Comparison of ENCODE assay signal across 35 cellular contexts in the genomic region with DNA sequence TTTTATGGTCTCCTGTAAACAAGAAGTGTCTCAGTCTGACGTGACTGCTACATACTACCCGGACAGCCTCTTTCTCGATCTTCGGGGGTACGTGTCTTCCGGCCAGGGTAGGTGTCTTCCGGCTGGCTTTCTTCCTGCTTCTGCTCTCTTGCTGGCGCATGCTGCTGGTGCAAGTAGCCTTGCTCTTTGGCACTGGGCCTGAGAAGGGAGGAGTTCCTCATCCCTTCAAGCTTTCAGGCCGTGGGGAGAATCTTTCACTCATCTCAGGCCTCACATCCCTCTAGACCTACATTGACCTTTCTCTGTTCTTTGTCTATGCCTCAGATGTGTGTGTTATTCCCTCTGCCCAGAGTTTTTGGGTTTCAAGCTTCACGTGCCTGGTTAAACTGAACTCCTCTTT.
"Had no signal": no experiment of that assay in that cellular context is flagged by ENCODE, and none has a peak within 500 bp of the region (broad histone marks: within the 10 kb centered on the region; RNA-seq: fewer than 3 reads in every experiment).

No MANE protein-coding gene starts in this region.

- H3K9me3 ChIP-seq: adrenal gland, body of pancreas, breast epithelium had no signal

- H3K4me3 ChIP-seq: adrenal gland, body of pancreas, breast epithelium had no signal

- H3K27ac ChIP-seq: adrenal gland, body of pancreas, brain microvascular endothelial cell, breast epithelium, VCaP had no signal

- H3K27me3 ChIP-seq: adrenal gland, body of pancreas, brain microvascular endothelial cell, breast epithelium had no signal

- H3K27ac Mint-ChIP-seq: activated B cell treated with CpG ODN at 0.5 μM for 24 hours; activated CD4-positive, alpha-beta memory T cell treated with anti-CD3 and anti-CD28 coated beads for 36 hours; activated CD4-positive, alpha-beta T cell treated with anti-CD3 and anti-CD28 coated beads, Interleukin-2, amount 10 ng/mL, durations not matched to agents 24 days and 14 days; activated CD8-positive, alpha-beta T cell treated with anti-CD3 and anti-CD28 coated beads for 36 hours; activated naive CD4-positive, alpha-beta T cell treated with anti-CD3 and anti-CD28 coated beads for 36 hours; activated naive CD4-positive, alpha-beta T cell treated with anti-CD3 and anti-CD28 coated beads, Interleukin-2, amount 50 U/mL, for 72 hours; activated naive CD8-positive, alpha-beta T cell treated with anti-CD3 and anti-CD28 coated beads for 36 hours; activated T-cell treated with anti-CD3 and anti-CD28 coated beads, Interleukin-2, amount 50 U/mL, for 72 hours; activated T-helper 1 cell treated with anti-CD3 and anti-CD28 coated beads, Interleukin-12 subunit alpha, Interleukin-12 subunit beta, Interleukin-2, Interleukin-4 antibody, amounts not matched to agents 30 ng/mL and 10 ng/mL and 1 ng/mL, durations not matched to agents 14 hours and 24 hours and 36 hours; activated T-helper 17 cell treated with anti-CD3 and anti-CD28 coated beads, Interleukin-2, amount 50 U/mL, for 72 hours; T-helper 1 cell treated with Interleukin-12 subunit alpha and Interleukin-12 subunit beta and Interleukin-4 antibody, amounts not matched to agents 30 μg/mL and 1 μg/mL, for 36 hours; T-helper 2 cell treated with Interferon-gamma antibody and Interleukin-4, amounts not matched to agents 5 μg/mL and 100 μg/mL, for 36 hours had no signal

- H3K4me1 ChIP-seq: adrenal gland, body of pancreas, breast epithelium had no signal

- H3K4me3 Mint-ChIP-seq: activated B cell treated with CpG ODN at 0.5 μM for 24 hours; activated CD4-positive, alpha-beta memory T cell treated with anti-CD3 and anti-CD28 coated beads for 36 hours; activated CD4-positive, alpha-beta T cell treated with anti-CD3 and anti-CD28 coated beads, Interleukin-2, amount 10 ng/mL, durations not matched to agents 24 days and 14 days; activated CD8-positive, alpha-beta T cell treated with anti-CD3 and anti-CD28 coated beads for 36 hours; activated naive CD4-positive, alpha-beta T cell treated with anti-CD3 and anti-CD28 coated beads for 36 hours; activated naive CD8-positive, alpha-beta T cell treated with anti-CD3 and anti-CD28 coated beads for 36 hours; activated T-cell treated with anti-CD3 and anti-CD28 coated beads, Interleukin-2, amount 50 U/mL, for 4 hours; activated T-cell treated with anti-CD3 and anti-CD28 coated beads, Interleukin-2, amount 50 U/mL, for 72 hours; activated T-helper 1 cell treated with anti-CD3 and anti-CD28 coated beads, Interleukin-12 subunit alpha, Interleukin-12 subunit beta, Interleukin-2, Interleukin-4 antibody, amounts not matched to agents 30 ng/mL and 10 ng/mL and 1 ng/mL, durations not matched to agents 14 hours and 24 hours and 36 hours; activated T-helper 17 cell treated with anti-CD3 and anti-CD28 coated beads, Interleukin-2, amount 50 U/mL, for 72 hours; T-helper 1 cell treated with Interleukin-12 subunit alpha and Interleukin-12 subunit beta and Interleukin-4 antibody, amounts not matched to agents 30 μg/mL and 1 μg/mL, for 36 hours; T-helper 2 cell treated with Interferon-gamma antibody and Interleukin-4, amounts not matched to agents 5 μg/mL and 100 μg/mL, for 36 hours had no signal

- H3K4me1 Mint-ChIP-seq: activated B cell treated with CpG ODN at 0.5 μM for 24 hours; activated naive CD8-positive, alpha-beta T cell treated with anti-CD3 and anti-CD28 coated beads for 36 hours; activated T-helper 17 cell treated with anti-CD3 and anti-CD28 coated beads, Interleukin-2, amount 50 U/mL, for 72 hours had no signal

- H3K36me3 Mint-ChIP-seq: activated CD4-positive, alpha-beta memory T cell treated with anti-CD3 and anti-CD28 coated beads for 36 hours had no signal

- DNase-seq: activated B cell treated with CpG ODN at 0.5 μM for 24 hours; activated CD4-positive, alpha-beta memory T cell treated with anti-CD3 and anti-CD28 coated beads for 36 hours; activated CD4-positive, alpha-beta T cell treated with anti-CD3 and anti-CD28 coated beads for 4 hours; activated CD4-positive, alpha-beta T cell treated with anti-CD3 and anti-CD28 coated beads, Interleukin-2, amount 10 ng/mL, durations not matched to agents 24 days and 14 days; activated CD4-positive, alpha-beta T cell treated with anti-CD3 and anti-CD28 coated beads, Interleukin-2, amount 50 U/mL, for 1 hour; activated CD4-positive, alpha-beta T cell treated with anti-CD3 and anti-CD28 coated beads, Interleukin-2, amount 50 U/mL, for 4 hours; activated CD4-positive, CD25-positive, alpha-beta regulatory T cell treated with anti-CD3 and anti-CD28 coated beads, Interleukin-2, amount 50 U/mL, for 72 hours; activated CD8-positive, alpha-beta memory T cell treated with anti-CD3 and anti-CD28 coated beads, Interleukin-2, amount 50 U/mL, for 4 hours; activated CD8-positive, alpha-beta T cell treated with anti-CD3 and anti-CD28 coated beads for 36 hours; activated effector memory CD4-positive, alpha-beta T cell treated with anti-CD3 and anti-CD28 coated beads, Interleukin-2, amount 50 U/mL, for 16 hours; activated gamma-delta T cell treated with Interleukin-2 at 50 U/mL for 16 hours; activated naive CD4-positive, alpha-beta T cell; activated naive CD4-positive, alpha-beta T cell treated with anti-CD3 and anti-CD28 coated beads for 36 hours; activated naive CD4-positive, alpha-beta T cell treated with anti-CD3 and anti-CD28 coated beads, Interleukin-2, amount 50 U/mL, for 16 hours; activated naive CD8-positive, alpha-beta T cell treated with anti-CD3 and anti-CD28 coated beads for 36 hours; activated T-cell treated with anti-CD3 and anti-CD28 coated beads for 4 hours; activated T-cell treated with anti-CD3 and anti-CD28 coated beads, Interleukin-2, amount 50 U/mL, for 1 hour; activated T-cell treated with anti-CD3 and anti-CD28 coated beads, Interleukin-2, amount 50 U/mL, for 4 hours; activated T-cell treated with anti-CD3 and anti-CD28 coated beads, Interleukin-2, amount 50 U/mL, for 72 hours; adrenal gland; amniotic stem cell; aorta; body of pancreas; brain microvascular endothelial cell; central memory CD4-positive, alpha-beta T cell; T-helper 1 cell; T-helper 2 cell; T-helper 9 cell had no signal

- H3K36me3 ChIP-seq: adrenal gland, brain microvascular endothelial cell, breast epithelium had no signal
